Comparison of ENCODE assay signal across 25 cellular contexts in genomic region chr1:70495370-70495769, GRCh38.
"Had no signal": no experiment of that assay in that cellular context is flagged by ENCODE, and none has a peak within 500 bp of the region (broad histone marks: within the 10 kb centered on the region; RNA-seq: fewer than 3 reads in every experiment).

No MANE protein-coding gene starts in this region.

- H3K27ac ChIP-seq: lower lobe of right lung, neutrophil, parathyroid adenoma, right lobe of liver, suprapubic skin, upper lobe of right lung, uterus had no signal

- H3K9ac ChIP-seq: parathyroid adenoma had no signal

- H3K36me3 ChIP-seq: lower lobe of right lung, neutrophil, right lobe of liver, suprapubic skin, transverse colon, upper lobe of right lung, uterus had no signal

- H3K9me3 ChIP-seq: lower lobe of right lung, mucosa of descending colon, neutrophil, right lobe of liver, suprapubic skin, transverse colon, upper lobe of right lung, uterus had no signal

- H3K79me2 ChIP-seq: parathyroid adenoma had no signal

- DNase-seq: cortex of kidney; hypothalamus; immature natural killer cell; islet precursor cell; kidney glomerular epithelial cell; left colon; left ventricle myocardium superior; lower lobe of right lung; mucosa of descending colon; naive B cell; right lobe of liver; small intestine; stimulated activated CD4-positive, alpha-beta T cell treated with anti-CD3 and anti-CD28 coated beads, Interleukin-12 subunit alpha, Interleukin-12 subunit beta, amount 100 ng/mL, for 4 hours; stimulated activated CD4-positive, alpha-beta T cell treated with anti-CD3 and anti-CD28 coated beads, Interleukin-1b, Interleukin-23, amount 100 ng/mL, for 48 hours; stimulated activated CD4-positive, alpha-beta T cell treated with anti-CD3 and anti-CD28 coated beads, Interleukin-4, amount 100 ng/mL, for 1 hour; stimulated activated CD8-positive, alpha-beta memory T cell treated with anti-CD3 and anti-CD28 coated beads, Interleukin-4, amount 100 ng/mL, for 48 hours; stimulated activated naive CD4-positive, alpha-beta T cell; stimulated activated naive CD8-positive, alpha-beta T cell treated with anti-CD3 and anti-CD28 coated beads, Interleukin-15, amount 100 ng/mL, for 72 hours; transverse colon; upper lobe of right lung; uterus had no signal

- H3K27me3 ChIP-seq: neutrophil, right lobe of liver, suprapubic skin, transverse colon, upper lobe of right lung, uterus had no signal

- H2AFZ ChIP-seq: parathyroid adenoma had no signal

- H3K4me3 ChIP-seq: lower lobe of right lung, mucosa of descending colon, right lobe of liver, suprapubic skin, transverse colon, upper lobe of right lung, uterus had no signal

- ATAC-seq: left ventricle myocardium superior; lower lobe of right lung; natural killer cell treated with Interleukin-12 subunit alpha and Interleukin-12 subunit beta and Interleukin-15 and Interleukin-18, amount 100 ng/mL, for 72 hours; right lobe of liver; stimulated activated naive CD8-positive, alpha-beta T cell treated with anti-CD3 and anti-CD28 coated beads, Interleukin-15, amount 100 ng/mL, for 72 hours; upper lobe of right lung had no signal

- H3K4me1 ChIP-seq: lower lobe of right lung, parathyroid adenoma, right lobe of liver, suprapubic skin, upper lobe of right lung, uterus had no signal
